ENCODE assay signal across 24 cellular contexts in the genomic region with DNA sequence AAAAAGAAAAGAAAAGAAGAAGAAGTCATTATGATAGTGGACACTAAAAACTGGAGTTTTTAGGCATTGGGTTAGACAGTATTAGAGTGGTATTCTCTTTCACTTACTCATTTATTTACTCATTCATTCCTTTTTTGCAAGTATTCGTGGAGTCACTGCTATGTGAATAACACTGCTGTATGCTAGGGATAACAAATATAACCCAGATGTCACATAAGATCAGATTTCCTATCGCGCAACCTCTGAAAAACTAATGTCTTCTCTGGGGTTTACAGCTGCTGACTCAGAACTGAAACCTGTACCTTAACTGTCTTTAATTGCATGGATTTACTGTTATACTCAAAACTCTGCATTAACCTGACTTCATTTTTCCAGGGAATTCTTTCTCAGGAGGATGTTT.
DNase-seq lines count a peak whose midpoint lies in the region; ATAC-seq, FAIRE-seq and TF ChIP-seq lines count a peak whose summit lies in the region.
"Had no signal": no experiment of that assay in that cellular context is flagged by ENCODE, and none has a peak within 500 bp of the region (broad histone marks: within the 10 kb centered on the region; RNA-seq: fewer than 3 reads in every experiment).

No MANE protein-coding gene starts in this region.

- BruUV-seq in PC-3 (replicated peaks; lab: Mats Ljungman, UMichigan) = no TSS peak

- CTCF ChIA-PET in PC-3 (lab: Charles Lee) = no interaction called here

- POLR2A ChIA-PET in PC-3 (lab: Charles Lee; ENCODE audit: unreplicated experiment) = no interaction called here

- ATAC-seq in PC-3 (peak; percentile 95), HG02885 (IDR thresholded peaks at IDR 0.05; ENCODE audit: poor library complexity, unreplicated experiment) (no peak), GM18519 (IDR thresholded peaks at IDR 0.05; ENCODE audit: low FRiP score, unreplicated experiment) (no peak)
- ATAC-seq: body of pancreas; left colon; stimulated activated effector memory CD8-positive, alpha-beta T cell treated with anti-CD3 and anti-CD28 coated beads, Interleukin-12 subunit alpha, Interleukin-12 subunit beta, amount 100 ng/mL, for 72 hours had no signal

- H3K79me2 ChIP-seq in PC-3 (ENCODE audit: low read length) = no peaks in the 10 kb centered on the region

- peak overlapping the region; percentile 47 for H3K4me2 ChIP-seq in PC-3 (ENCODE audit: low read length)
- peak overlapping the region; percentile 57 for H3K4me2 ChIP-seq in skeletal muscle satellite cell (ENCODE audit: low read length)
- H3K4me2 ChIP-seq: smooth muscle cell had no signal

- peak overlapping the region; percentile 66 for H3K27ac ChIP-seq in PC-3 (ENCODE audit: low read length)
- H3K27ac ChIP-seq: body of pancreas, esophagus squamous epithelium, tibial nerve had no signal

- H3K9me3 ChIP-seq in PC-3 (ENCODE audit: low read length) (no peaks in the 10 kb centered on the region), skeletal muscle satellite cell (replicated peaks; ENCODE audit: low read length) (no peaks in the 10 kb centered on the region)
- H3K9me3 ChIP-seq: body of pancreas, esophagus squamous epithelium, tibial nerve had no signal

- no peak for FAIRE-seq in GM12891 (lab: Jason Lieb, UNC)
- FAIRE-seq: H54 had no signal

- H3K4me3 ChIP-seq in PC-3 (ENCODE audit: low read length) (no peak overlapping the region), skeletal muscle satellite cell (ENCODE audit: low read length) (no peak overlapping the region)
- H3K4me3 ChIP-seq: body of pancreas, esophagus squamous epithelium, smooth muscle cell, tibial nerve had no signal

- peaks cover 25% of the 10 kb centered on the region for H3K4me1 ChIP-seq in PC-3 (ENCODE audit: insufficient read depth, low read length)
- H3K4me1 ChIP-seq in skeletal muscle satellite cell (ENCODE audit: control insufficient read depth, insufficient read depth, low read length) = peaks cover 30% of the 10 kb centered on the region
- H3K4me1 ChIP-seq: body of pancreas, tibial nerve had no signal

- H3K36me3 ChIP-seq in PC-3 (ENCODE audit: low read depth, low read length) = no peaks in the 10 kb centered on the region
- no peaks in the 10 kb centered on the region for H3K36me3 ChIP-seq in skeletal muscle satellite cell (ENCODE audit: insufficient read depth, low read length)
- H3K36me3 ChIP-seq: esophagus squamous epithelium, tibial nerve had no signal

- no peak overlapping the region for H2AFZ ChIP-seq in PC-3 (ENCODE audit: low read length)

- intact Hi-C loops in PC-3 (cut with micrococcal nuclease) = loop anchor here (10.0 kb wide), 1 partner anchor 88 kb away; no protein-coding TSS in a partner anchor

- TF ChIP-seq CTCF in PC-3 (conservative IDR thresholded peaks at IDR 0.05; ENCODE audit: low read depth, low read length) = no peak

- no peaks in the 10 kb centered on the region for H3F3A ChIP-seq in PC-3 (ENCODE audit: low read length, unreplicated experiment)

- DNase-seq in GM03348 (ENCODE audit: low spot score) = peak; percentile 50
- DNase-seq in PC-3 = peak; percentile 90
- DNase-seq in fibroblast of gingiva (ENCODE audit: low read depth) = peak; percentile 92
- DNase-seq in GM12891 (ENCODE audit: insufficient read length, low spot score) = no peak
- DNase-seq in central memory CD4-positive, alpha-beta T cell = no peak
- DNase-seq: activated CD4-positive, alpha-beta T cell treated with anti-CD3 and anti-CD28 coated beads for 4 hours; body of pancreas; CD4-positive, CD25-positive, alpha-beta regulatory T cell; DMS79; esophagus squamous epithelium; hypothalamus; Kasumi-1; left colon; NCI-H1417 treated with DMSO at 0.1 percent for 48 hours; NCI-H345; SHP77 treated with DMSO at 0.1 percent for 48 hours; T-helper 9 cell had no signal

- H3K9ac ChIP-seq in PC-3 (ENCODE audit: low read length) (no peak overlapping the region), skeletal muscle satellite cell (ENCODE audit: low read depth, low read length) (no peak overlapping the region)

- TF ChIP-seq POLR2A in GM12891 (IDR thresholded peaks at IDR 0.05; ENCODE audit: low read depth, low read length) = no peak

- no peaks in the 10 kb centered on the region for H4K20me1 ChIP-seq in PC-3 (ENCODE audit: low read length)

- no peaks in the 10 kb centered on the region for H3K9me2 ChIP-seq in PC-3 (replicated peaks; ENCODE audit: low read length)

- H3K27me3 ChIP-seq in PC-3 (ENCODE audit: low read length) (no peaks in the 10 kb centered on the region), skeletal muscle satellite cell (ENCODE audit: control insufficient read depth, insufficient read depth, low read length) (no peaks in the 10 kb centered on the region)
- H3K27me3 ChIP-seq: body of pancreas, esophagus squamous epithelium, tibial nerve had no signal

TF ChIP-seq in GM12891, 5 proteins besides CTCF, POLR2A, EP300 and RAD21:
- TF ChIP-seq TAF1 (IDR thresholded peaks at IDR 0.05; ENCODE audit: low read depth, low read length) (no peak), SPI1 (IDR thresholded peaks at IDR 0.05; ENCODE audit: low read depth, low read length) (no peak), POLR2AphosphoS5 (IDR thresholded peaks at IDR 0.05; ENCODE audit: low read depth, low read length) (no peak), POU2F2 (IDR thresholded peaks at IDR 0.05; ENCODE audit: low read depth, low read length) (no peak), PAX5 (IDR thresholded peaks at IDR 0.05; ENCODE audit: insufficient read depth, low read length, severe bottlenecking) (no peak)

Comparison
In these comparisons a context has a peak if more than half of its experiments do, and no peak if none do; other contexts are left out.
1. DNase-seq: peak in GM03348 (single experiment), PC-3 (single experiment) and fibroblast of gingiva (single experiment); none in GM12891 (single experiment) and central memory CD4-positive, alpha-beta T cell (single experiment).